29 cellular contexts compared by ENCODE assay signal in the genomic region with DNA sequence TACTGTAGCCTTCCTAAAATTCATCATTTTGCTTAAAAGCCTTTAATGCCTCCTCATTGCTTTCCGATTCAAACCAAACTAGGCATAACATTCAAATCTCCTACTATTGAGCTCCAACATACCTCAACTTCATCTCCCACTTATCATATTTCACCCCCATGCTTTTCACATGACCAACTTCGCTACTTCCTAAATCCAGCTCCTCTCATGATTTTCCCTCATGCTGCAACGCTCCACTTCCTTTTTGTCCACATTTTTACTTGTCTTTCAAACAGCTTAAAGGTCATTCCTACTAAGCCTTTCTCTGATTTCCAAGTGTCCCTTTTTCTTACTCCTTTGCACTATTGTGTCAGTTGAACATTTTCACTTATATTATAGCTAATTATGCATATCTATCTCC.
"Had no signal": no experiment of that assay in that cellular context is flagged by ENCODE, and none has a peak within 500 bp of the region (broad histone marks: within the 10 kb centered on the region; RNA-seq: fewer than 3 reads in every experiment).

No MANE protein-coding gene starts in this region.

- H3K9me3 Mint-ChIP-seq: activated CD4-positive, alpha-beta T cell treated with anti-CD3 and anti-CD28 coated beads, Interleukin-2, amount 10 ng/mL, durations not matched to agents 24 days and 14 days; activated CD8-positive, alpha-beta T cell treated with anti-CD3 and anti-CD28 coated beads for 36 hours; activated naive CD4-positive, alpha-beta T cell treated with anti-CD3 and anti-CD28 coated beads, Interleukin-2, amount 50 U/mL, for 72 hours; activated T-cell treated with anti-CD3 and anti-CD28 coated beads, Interleukin-2, amount 50 U/mL, for 72 hours; activated T-helper 17 cell treated with anti-CD3 and anti-CD28 coated beads, Interleukin-2, amount 50 U/mL, for 72 hours had no signal

- DNase-seq: activated CD4-positive, alpha-beta T cell treated with anti-CD3 and anti-CD28 coated beads, Interleukin-2, amount 10 ng/mL, durations not matched to agents 24 days and 14 days; activated CD4-positive, alpha-beta T cell treated with anti-CD3 and anti-CD28 coated beads, Interleukin-2, amount 50 U/mL, for 4 hours; activated CD8-positive, alpha-beta T cell treated with anti-CD3 and anti-CD28 coated beads for 36 hours; activated effector memory CD4-positive, alpha-beta T cell treated with anti-CD3 and anti-CD28 coated beads, Interleukin-2, amount 50 U/mL, for 16 hours; activated naive CD4-positive, alpha-beta T cell treated with Interleukin-2 at 50 U/mL for 16 hours; activated T-cell treated with anti-CD3 and anti-CD28 coated beads, Interleukin-2, amount 50 U/mL, for 1 hour; activated T-cell treated with anti-CD3 and anti-CD28 coated beads, Interleukin-2, amount 50 U/mL, for 72 hours; adrenal gland; body of pancreas; caudate nucleus; cerebellar nuclear complex; MM.1S; MV-4-11; NCI-H1092; NCI-H1436 treated with DMSO at 0.1 percent for 48 hours; NCI-H2029; NCI-H345; PC-9; T1000 had no signal

- H2AFZ ChIP-seq: PC-9 had no signal

- H3K36me3 ChIP-seq: adrenal gland had no signal

- H3K27ac Mint-ChIP-seq: activated CD4-positive, alpha-beta T cell treated with anti-CD3 and anti-CD28 coated beads, Interleukin-2, amount 10 ng/mL, durations not matched to agents 24 days and 14 days; activated CD8-positive, alpha-beta T cell treated with anti-CD3 and anti-CD28 coated beads for 36 hours; activated naive CD4-positive, alpha-beta T cell treated with anti-CD3 and anti-CD28 coated beads, Interleukin-2, amount 50 U/mL, for 72 hours; activated T-cell treated with anti-CD3 and anti-CD28 coated beads, Interleukin-2, amount 50 U/mL, for 72 hours; activated T-helper 17 cell treated with anti-CD3 and anti-CD28 coated beads, Interleukin-2, amount 50 U/mL, for 72 hours had no signal

- H3K27me3 Mint-ChIP-seq: activated CD4-positive, alpha-beta T cell treated with anti-CD3 and anti-CD28 coated beads, Interleukin-2, amount 10 ng/mL, durations not matched to agents 24 days and 14 days; activated CD8-positive, alpha-beta T cell treated with anti-CD3 and anti-CD28 coated beads for 36 hours; activated T-helper 17 cell treated with anti-CD3 and anti-CD28 coated beads, Interleukin-2, amount 50 U/mL, for 72 hours had no signal

- H3K4me3 Mint-ChIP-seq: activated CD4-positive, alpha-beta T cell treated with anti-CD3 and anti-CD28 coated beads, Interleukin-2, amount 10 ng/mL, durations not matched to agents 24 days and 14 days; activated CD8-positive, alpha-beta T cell treated with anti-CD3 and anti-CD28 coated beads for 36 hours; activated T-cell treated with anti-CD3 and anti-CD28 coated beads, Interleukin-2, amount 50 U/mL, for 72 hours; activated T-helper 17 cell treated with anti-CD3 and anti-CD28 coated beads, Interleukin-2, amount 50 U/mL, for 72 hours had no signal

- H3K27ac ChIP-seq: adrenal gland, body of pancreas, KMS-11, PC-9, RWPE1, SK-N-MC had no signal

- H3K4me1 ChIP-seq: adrenal gland, body of pancreas had no signal

- FAIRE-seq: astrocyte, bronchial epithelial cell, RCC 7860, TTC549 had no signal

- ATAC-seq: activated CD8-positive, alpha-beta T cell treated with anti-CD3 and anti-CD28 coated beads for 36 hours; activated naive CD4-positive, alpha-beta T cell treated with anti-CD3 and anti-CD28 coated beads, Interleukin-2, amount 50 U/mL, for 72 hours; activated T-cell treated with anti-CD3 and anti-CD28 coated beads, Interleukin-2, amount 50 U/mL, for 72 hours; activated T-helper 17 cell treated with anti-CD3 and anti-CD28 coated beads, Interleukin-2, amount 50 U/mL, for 72 hours; body of pancreas; Right ventricle myocardium inferior had no signal

- H3K4me2 ChIP-seq: KMS-11, PC-9 had no signal

- H3K4me3 ChIP-seq: adrenal gland, body of pancreas, PC-9, SK-N-MC had no signal

- H3K9ac ChIP-seq: KMS-11 had no signal

- H3K4me1 Mint-ChIP-seq: activated T-helper 17 cell treated with anti-CD3 and anti-CD28 coated beads, Interleukin-2, amount 50 U/mL, for 72 hours had no signal

- H3K27me3 ChIP-seq: adrenal gland, body of pancreas had no signal

- H3K36me3 Mint-ChIP-seq: activated naive CD4-positive, alpha-beta T cell treated with anti-CD3 and anti-CD28 coated beads, Interleukin-2, amount 50 U/mL, for 72 hours had no signal

- H3K9me3 ChIP-seq: adrenal gland, body of pancreas had no signal
